Comparison of ENCODE assay signal across 28 cellular contexts in genomic region chr10:91013985-91014384, GRCh38.
"Had no signal": no experiment of that assay in that cellular context is flagged by ENCODE, and none has a peak within 500 bp of the region (broad histone marks: within the 10 kb centered on the region; RNA-seq: fewer than 3 reads in every experiment).

No MANE protein-coding gene starts in this region.

- H3K4me3 ChIP-seq: neural progenitor cell, ovary, psoas muscle, right lobe of liver, sigmoid colon, stomach, thoracic aorta, thyroid gland, tibial nerve, upper lobe of left lung, uterus had no signal

- H3K79me2 ChIP-seq: parathyroid adenoma had no signal

- H3K4me2 ChIP-seq: neural progenitor cell had no signal

- H3K9me3 ChIP-seq: ovary, psoas muscle, right lobe of liver, sigmoid colon, stomach, thoracic aorta, thyroid gland, tibial nerve, upper lobe of left lung, uterus had no signal

- H3K27ac Mint-ChIP-seq: naive thymus-derived CD8-positive, alpha-beta T cell; natural killer cell treated with Interleukin-12 subunit alpha and Interleukin-12 subunit beta and Interleukin-15 and Interleukin-18, amount 100 ng/mL, for 72 hours; nephron progenitor cell; neural progenitor cell; stimulated activated effector memory CD8-positive, alpha-beta T cell treated with anti-CD3 and anti-CD28 coated beads, Interleukin-12 subunit alpha, Interleukin-12 subunit beta, amount 100 ng/mL, for 72 hours; stimulated activated naive CD8-positive, alpha-beta T cell treated with anti-CD3 and anti-CD28 coated beads, Interleukin-15, Interleukin-2, amounts not matched to agents 100 ng/mL and 50 ng/mL, for 24 hours had no signal

- H3K4me3 Mint-ChIP-seq: naive B cell; naive thymus-derived CD8-positive, alpha-beta T cell; natural killer cell treated with Interleukin-12 subunit alpha and Interleukin-12 subunit beta and Interleukin-15 and Interleukin-18, amount 100 ng/mL, for 72 hours; nephron progenitor cell; neural progenitor cell; stimulated activated effector memory CD8-positive, alpha-beta T cell treated with anti-CD3 and anti-CD28 coated beads, Interleukin-12 subunit alpha, Interleukin-12 subunit beta, amount 100 ng/mL, for 72 hours; stimulated activated naive CD8-positive, alpha-beta T cell treated with anti-CD3 and anti-CD28 coated beads, Interleukin-15, Interleukin-2, amounts not matched to agents 100 ng/mL and 50 ng/mL, for 24 hours had no signal

- H3K36me3 Mint-ChIP-seq: naive B cell; naive thymus-derived CD8-positive, alpha-beta T cell; natural killer cell treated with Interleukin-12 subunit alpha and Interleukin-12 subunit beta and Interleukin-15 and Interleukin-18, amount 100 ng/mL, for 72 hours; neural progenitor cell; stimulated activated effector memory CD8-positive, alpha-beta T cell treated with anti-CD3 and anti-CD28 coated beads, Interleukin-12 subunit alpha, Interleukin-12 subunit beta, amount 100 ng/mL, for 72 hours had no signal

- H3K36me3 ChIP-seq: neural progenitor cell, ovary, right lobe of liver, sigmoid colon, stomach, thoracic aorta, thyroid gland, tibial nerve, upper lobe of left lung, uterus had no signal

- H2AFZ ChIP-seq: neural progenitor cell, parathyroid adenoma had no signal

- H3K4me1 Mint-ChIP-seq: neural progenitor cell had no signal

- H3K4me1 ChIP-seq: neural progenitor cell, parathyroid adenoma, psoas muscle, right lobe of liver, sigmoid colon, stomach, thyroid gland, upper lobe of left lung, uterus had no signal

- H3K27ac ChIP-seq: neural progenitor cell, ovary, parathyroid adenoma, psoas muscle, right lobe of liver, sigmoid colon, stomach, thoracic aorta, thyroid gland, tibial nerve, upper lobe of left lung, uterus had no signal

- H3K9ac ChIP-seq: neural progenitor cell, parathyroid adenoma had no signal

- DNase-seq: naive B cell; naive thymus-derived CD8-positive, alpha-beta T cell; nephron progenitor cell; occipital lobe; ovary; posterior cingulate gyrus; psoas muscle; right cardiac atrium; right lobe of liver; sigmoid colon; small intestine; stimulated activated CD4-positive, alpha-beta T cell treated with anti-CD3 and anti-CD28 coated beads, Interleukin-15, amount 100 ng/mL, for 24 hours; stimulated activated CD4-positive, alpha-beta T cell treated with anti-CD3 and anti-CD28 coated beads, Interleukin-2, amount 100 ng/mL, for 24 hours; stimulated activated CD4-positive, alpha-beta T cell treated with anti-CD3 and anti-CD28 coated beads, Interleukin-2, amount 100 ng/mL, for 48 hours; stimulated activated CD4-positive, alpha-beta T cell treated with anti-CD3 and anti-CD28 coated beads, Interleukin-4, amount 100 ng/mL, for 24 hours; stimulated activated naive CD4-positive, alpha-beta T cell treated with Interleukin-2 at 50 U/mL for 16 hours; stomach; thyroid gland; trophoblast cell; upper lobe of left lung; uterus had no signal

- H3K9me3 Mint-ChIP-seq: naive B cell; naive thymus-derived CD8-positive, alpha-beta T cell; natural killer cell treated with Interleukin-12 subunit alpha and Interleukin-12 subunit beta and Interleukin-15 and Interleukin-18, amount 100 ng/mL, for 72 hours; nephron progenitor cell; neural progenitor cell; stimulated activated effector memory CD8-positive, alpha-beta T cell treated with anti-CD3 and anti-CD28 coated beads, Interleukin-12 subunit alpha, Interleukin-12 subunit beta, amount 100 ng/mL, for 72 hours; stimulated activated naive CD8-positive, alpha-beta T cell treated with anti-CD3 and anti-CD28 coated beads, Interleukin-15, Interleukin-2, amounts not matched to agents 100 ng/mL and 50 ng/mL, for 24 hours had no signal

- H3K27me3 Mint-ChIP-seq: naive B cell had no signal

- ATAC-seq: naive thymus-derived CD8-positive, alpha-beta T cell; natural killer cell treated with Interleukin-12 subunit alpha and Interleukin-12 subunit beta and Interleukin-15 and Interleukin-18, amount 100 ng/mL, for 72 hours; psoas muscle; right cardiac atrium; stimulated activated effector memory CD8-positive, alpha-beta T cell treated with anti-CD3 and anti-CD28 coated beads, Interleukin-12 subunit alpha, Interleukin-12 subunit beta, amount 100 ng/mL, for 72 hours had no signal

- H3K27me3 ChIP-seq: neural progenitor cell, ovary, right lobe of liver, sigmoid colon, stomach, thyroid gland, tibial nerve, upper lobe of left lung, uterus had no signal
